In genomic region chr9:112555844-112556482, GRCh38 we compare ENCODE assay signal across 14 cellular contexts.
DNase-seq lines count a peak whose midpoint lies in the region; ATAC-seq and TF ChIP-seq lines count a peak whose summit lies in the region.
"Had no signal": no experiment of that assay in that cellular context is flagged by ENCODE, and none has a peak within 500 bp of the region (broad histone marks: within the 10 kb centered on the region; RNA-seq: fewer than 3 reads in every experiment).

No MANE protein-coding gene starts in this region.

- H3K36me3 ChIP-seq in suprapubic skin: no peaks in the 10 kb centered on the region

- CTCF ChIA-PET in activated naive CD4-positive, alpha-beta T cell treated with anti-CD3 and anti-CD28 coated beads for 36 hours (lab: Charles Lee): interaction anchor here (0.7 kb wide), 1 partner anchor 274 kb away, joined by 3 read pairs; no protein-coding TSS in a partner anchor

- H3K4me1 Mint-ChIP-seq in activated naive CD4-positive, alpha-beta T cell treated with anti-CD3 and anti-CD28 coated beads for 36 hours (ENCODE audit: low read depth): peaks cover 11% of the 10 kb centered on the region
- peaks cover 4% of the 10 kb centered on the region for H3K4me1 Mint-ChIP-seq in T-helper 2 cell treated with Interferon-gamma antibody and Interleukin-4, amounts not matched to agents 5 μg/mL and 100 μg/mL, for 36 hours (ENCODE audit: low read depth)
- H3K4me1 Mint-ChIP-seq: CD4-positive, alpha-beta memory T cell; central memory CD8-positive, alpha-beta T cell; stimulated activated naive B cell treated with anti-CD40 and anti-IgM and Interleukin-4, amounts not matched to agents 10 μg/mL and 1 μg/mL and 100 μg/mL, for 72 hours had no signal

- DNase-seq in activated naive CD4-positive, alpha-beta T cell treated with anti-CD3 and anti-CD28 coated beads for 36 hours: peak; percentile 16
- no peak for DNase-seq in activated naive CD4-positive, alpha-beta T cell treated with Interleukin-2 at 50 U/mL for 16 hours
- no peak for DNase-seq in T-helper 2 cell treated with Interferon-gamma antibody and Interleukin-4, amounts not matched to agents 5 μg/mL and 100 μg/mL, for 36 hours (ENCODE audit: low spot score)
- DNase-seq in kidney tubule cell (ENCODE audit: low spot score) (peak; percentile 52), suprapubic skin (ENCODE audit: low spot score in 2 of 2) (no peak), NCI-H1048 (lab: John Stamatoyannopoulos, UW) (no peak), GM19240 (ENCODE audit: insufficient read length, low spot score) (no peak)
- DNase-seq: CD4-positive, alpha-beta memory T cell; NCI-H1105; stimulated activated naive B cell treated with anti-CD40 and anti-IgM and Interleukin-4, amounts not matched to agents 10 μg/mL and 1 μg/mL and 100 μg/mL, for 72 hours had no signal

- H3K4me3 ChIP-seq in suprapubic skin: no peak overlapping the region

- no peak for ATAC-seq in HG03521 (IDR thresholded peaks at IDR 0.05; ENCODE audit: unreplicated experiment)
- ATAC-seq: stimulated activated naive B cell treated with anti-CD40 and anti-IgM and Interleukin-4, amounts not matched to agents 10 μg/mL and 1 μg/mL and 100 μg/mL, for 72 hours had no signal

- H3K4me1 ChIP-seq in suprapubic skin: peaks cover 6% of the 10 kb centered on the region

- H3K36me3 Mint-ChIP-seq in activated naive CD4-positive, alpha-beta T cell treated with anti-CD3 and anti-CD28 coated beads for 36 hours (ENCODE audit: low read depth): no peaks in the 10 kb centered on the region
- no peaks in the 10 kb centered on the region for H3K36me3 Mint-ChIP-seq in T-helper 2 cell treated with Interferon-gamma antibody and Interleukin-4, amounts not matched to agents 5 μg/mL and 100 μg/mL, for 36 hours (ENCODE audit: low read depth)
- H3K36me3 Mint-ChIP-seq: CD4-positive, alpha-beta memory T cell; memory B cell had no signal

- no peak for TF ChIP-seq CTCF in suprapubic skin (IDR thresholded peaks at IDR 0.05)

- intact Hi-C loops in activated naive CD4-positive, alpha-beta T cell treated with anti-CD3 and anti-CD28 coated beads for 36 hours (cut with micrococcal nuclease): no loop called here

- 74% methylated on average over 9 of the region's 9 CpGs for WGBS in suprapubic skin

- H3K9me3 Mint-ChIP-seq in activated naive CD4-positive, alpha-beta T cell treated with anti-CD3 and anti-CD28 coated beads for 36 hours: no peaks in the 10 kb centered on the region
- H3K9me3 Mint-ChIP-seq in T-helper 2 cell treated with Interferon-gamma antibody and Interleukin-4, amounts not matched to agents 5 μg/mL and 100 μg/mL, for 36 hours: no peaks in the 10 kb centered on the region
- H3K9me3 Mint-ChIP-seq: CD4-positive, alpha-beta memory T cell; central memory CD8-positive, alpha-beta T cell; memory B cell; stimulated activated naive B cell treated with anti-CD40 and anti-IgM and Interleukin-4, amounts not matched to agents 10 μg/mL and 1 μg/mL and 100 μg/mL, for 72 hours; T-helper 1 cell treated with Interleukin-12 subunit alpha and Interleukin-12 subunit beta and Interleukin-4 antibody, amounts not matched to agents 30 μg/mL and 1 μg/mL, for 36 hours had no signal

- H3K27ac ChIP-seq in suprapubic skin: peak overlapping the region; percentile 60

- no peak overlapping the region for H3K4me3 Mint-ChIP-seq in activated naive CD4-positive, alpha-beta T cell treated with anti-CD3 and anti-CD28 coated beads for 36 hours
- no peak overlapping the region for H3K4me3 Mint-ChIP-seq in T-helper 2 cell treated with Interferon-gamma antibody and Interleukin-4, amounts not matched to agents 5 μg/mL and 100 μg/mL, for 36 hours
- H3K4me3 Mint-ChIP-seq: CD4-positive, alpha-beta memory T cell; central memory CD8-positive, alpha-beta T cell; memory B cell; stimulated activated naive B cell treated with anti-CD40 and anti-IgM and Interleukin-4, amounts not matched to agents 10 μg/mL and 1 μg/mL and 100 μg/mL, for 72 hours; T-helper 1 cell treated with Interleukin-12 subunit alpha and Interleukin-12 subunit beta and Interleukin-4 antibody, amounts not matched to agents 30 μg/mL and 1 μg/mL, for 36 hours had no signal

- H3K9me3 ChIP-seq in suprapubic skin: no peaks in the 10 kb centered on the region

- no peak for TF ChIP-seq EP300 in suprapubic skin (IDR thresholded peaks at IDR 0.05)

- no peaks in the 10 kb centered on the region for H3K27me3 ChIP-seq in suprapubic skin

- TF ChIP-seq POLR2A in suprapubic skin (IDR thresholded peaks at IDR 0.05): no peak

- H3K27ac Mint-ChIP-seq in activated naive CD4-positive, alpha-beta T cell treated with anti-CD3 and anti-CD28 coated beads for 36 hours: no peak overlapping the region
- peak overlapping the region; percentile 24 for H3K27ac Mint-ChIP-seq in T-helper 2 cell treated with Interferon-gamma antibody and Interleukin-4, amounts not matched to agents 5 μg/mL and 100 μg/mL, for 36 hours
- H3K27ac Mint-ChIP-seq: memory B cell; stimulated activated naive B cell treated with anti-CD40 and anti-IgM and Interleukin-4, amounts not matched to agents 10 μg/mL and 1 μg/mL and 100 μg/mL, for 72 hours; T-helper 1 cell treated with Interleukin-12 subunit alpha and Interleukin-12 subunit beta and Interleukin-4 antibody, amounts not matched to agents 30 μg/mL and 1 μg/mL, for 36 hours had no signal

- H3K27me3 Mint-ChIP-seq in activated naive CD4-positive, alpha-beta T cell treated with anti-CD3 and anti-CD28 coated beads for 36 hours (ENCODE audit: low read depth): no peaks in the 10 kb centered on the region
- H3K27me3 Mint-ChIP-seq in T-helper 2 cell treated with Interferon-gamma antibody and Interleukin-4, amounts not matched to agents 5 μg/mL and 100 μg/mL, for 36 hours (ENCODE audit: low read depth): no peaks in the 10 kb centered on the region
- H3K27me3 Mint-ChIP-seq: CD4-positive, alpha-beta memory T cell; central memory CD8-positive, alpha-beta T cell; memory B cell; stimulated activated naive B cell treated with anti-CD40 and anti-IgM and Interleukin-4, amounts not matched to agents 10 μg/mL and 1 μg/mL and 100 μg/mL, for 72 hours had no signal

Comparison
In these comparisons a context has a peak if more than half of its experiments do, and no peak if none do; other contexts are left out.
1. DNase-seq: peak in activated naive CD4-positive, alpha-beta T cell treated with anti-CD3 and anti-CD28 coated beads for 36 hours (single experiment) and kidney tubule cell (single experiment); none in activated naive CD4-positive, alpha-beta T cell treated with Interleukin-2 at 50 U/mL for 16 hours (single experiment), T-helper 2 cell treated with Interferon-gamma antibody and Interleukin-4, amounts not matched to agents 5 μg/mL and 100 μg/mL, for 36 hours (single experiment), suprapubic skin (0 of 2), NCI-H1048 (single experiment) and GM19240 (single experiment).